In genomic region chr1:17053685-17054410, GRCh38 we compare ENCODE assay signal across 8 cellular contexts. TPM values are rescaled to one million over a fixed set of nuclear protein-coding genes. Genes with fewer than 3 reads are reported as not detected.
DNase-seq lines count a peak whose midpoint lies in the region; ATAC-seq and TF ChIP-seq lines count a peak whose summit lies in the region.

TSS of gene SDHB (minus strand) at chr1:17054032. CDS start at chr1:17054019, 13 bp downstream.

- intact Hi-C loops in esophagus muscularis mucosa (cut with DNase I) = no loop called here

- peaks cover 46% of the 10 kb centered on the region for H3K79me2 ChIP-seq in Karpas-422 (ENCODE audit: low read length)

- DNase-seq in DMS79 treated with DMSO at 0.1 percent for 48 hours (lab: John Stamatoyannopoulos, UW) (peak; percentile 96), Karpas-422 (peak; percentile 99), RKO (ENCODE audit: low spot score) (peak; percentile 95), activated T-helper 1 cell treated with Interleukin-2 at 50 U/mL for 16 hours (ENCODE audit: low read depth) (peak; percentile 99), esophagus muscularis mucosa (ENCODE audit: extremely low spot score) (peak; percentile 99)
- peak; percentile 97 to 98 for DNase-seq in stimulated activated CD8-positive, alpha-beta memory T cell treated with anti-CD3 and anti-CD28 coated beads, Interleukin-7, amount 100 ng/mL, for 4 hours (ENCODE audit: low read depth in 2 of 2)

- H3K4me3 ChIP-seq in Karpas-422 (ENCODE audit: low read length) = peak within 1 kb of the TSS; percentile 77
- peak within 1 kb of the TSS; percentile 54 to 80 (median 74) for H3K4me3 ChIP-seq in esophagus muscularis mucosa
- H3K4me3 ChIP-seq in muscle layer of duodenum (ENCODE audit: low read depth in 1 of 2, low read length in 2 of 2) = peak within 1 kb of the TSS; percentile 95

- ATAC-seq in GM21825 (IDR thresholded peaks at IDR 0.05; ENCODE audit: unreplicated experiment) = peak; percentile 91

- WGBS in esophagus muscularis mucosa = 2% methylated on average over 15 of the region's 44 CpGs

- peaks cover 8% of the 10 kb centered on the region; the same call in 1 of the 2 replicates for H3K36me3 ChIP-seq in Karpas-422 (ENCODE audit: insufficient read depth, low read length)
- H3K36me3 ChIP-seq in esophagus muscularis mucosa = peaks cover 8 to 25% (median 20%) of the 10 kb centered on the region in 4 donors
- H3K36me3 ChIP-seq in muscle layer of duodenum (ENCODE audit: control insufficient read depth in 1 of 2, insufficient read depth in 2 of 2, low read length in 2 of 2) = peaks cover 7 to 10% of the 10 kb centered on the region in 2 donors

- TF ChIP-seq EP300 in esophagus muscularis mucosa (IDR thresholded peaks at IDR 0.05) = no peak

- H3K27me3 ChIP-seq in Karpas-422 (ENCODE audit: low read length) (no peaks in the 10 kb centered on the region), esophagus muscularis mucosa (no peaks in the 10 kb centered on the region), muscle layer of duodenum (ENCODE audit: low read depth, low read length) (no peaks in the 10 kb centered on the region)

- 0 out of 2 replicates have a peak within 1 kb of the TSS, but pooled peaks have one; percentile 13 for H2AFZ ChIP-seq in Karpas-422 (ENCODE audit: low read length)

- H4K20me1 ChIP-seq in Karpas-422 (ENCODE audit: insufficient read depth, low read depth, low read length) = no peaks in the 10 kb centered on the region; the same call in 1 of the 2 replicates

- H3K4me2 ChIP-seq in Karpas-422 (ENCODE audit: low read depth, low read length, poor library complexity, severe bottlenecking) = peak within 1 kb of the TSS; percentile 75

- peak in 1 of 3 experiments; percentile 27 for TF ChIP-seq CTCF in esophagus muscularis mucosa (IDR thresholded peaks at IDR 0.05)

- no peaks in the 10 kb centered on the region for H3K9me2 ChIP-seq in Karpas-422 (replicated peaks; ENCODE audit: insufficient read depth, low read length)

- H3K4me1 ChIP-seq in Karpas-422 (ENCODE audit: low read length) (peaks cover 13% of the 10 kb centered on the region), esophagus muscularis mucosa (peaks cover 16 to 39% (median 31%) of the 10 kb centered on the region in 4 donors), muscle layer of duodenum (ENCODE audit: control insufficient read depth in 1 of 2, insufficient read depth in 2 of 2, low read length in 2 of 2) (peaks cover 11 to 23% of the 10 kb centered on the region in 2 donors)

- TF ChIP-seq POLR2A in esophagus muscularis mucosa (IDR thresholded peaks at IDR 0.05; ENCODE audit: low read depth) = peak; percentile 84

- peak within 1 kb of the TSS; percentile 79 for H3K9ac ChIP-seq in Karpas-422 (ENCODE audit: low read length)

- H3K27ac ChIP-seq in Karpas-422 (ENCODE audit: low read length) (peak within 1 kb of the TSS; percentile 12; the same call in 1 of the 2 replicates), esophagus muscularis mucosa (replicated peaks in 1 of 4) (peak within 1 kb of the TSS; percentile 83 to 90 (median 87)), muscle layer of duodenum (ENCODE audit: low read length) (peak within 1 kb of the TSS; percentile 89)

- H3K9me3 ChIP-seq in Karpas-422 (ENCODE audit: low read length) (no peaks in the 10 kb centered on the region), esophagus muscularis mucosa (no peaks in the 10 kb centered on the region), muscle layer of duodenum (ENCODE audit: control insufficient read depth in 1 of 2, low read length in 2 of 2) (no peaks in the 10 kb centered on the region)

RNA-seq across cellular contexts. Expression of gene SDHB, which starts in this region (rescaled TPM):
- 157 and 172 TPM in 2 replicates for total RNA-seq in Karpas-422 (2014; rRNA removed; shearing (Covaris generic); ENCODE audit: low replicate concordance)
- total RNA-seq in esophagus muscularis mucosa = 100 to 1,000 TPM in 3 of 4 donors, 10 to 100 TPM in 1; 95.4 to 129 (median 120) TPM

Comparison
In these comparisons a context has a peak if more than half of its experiments do, and no peak if none do; other contexts are left out.
1. Peak in every context shown above with its lines: DNase-seq, ATAC-seq, H3K4me3 ChIP-seq and H3K27ac ChIP-seq.
2. H3K27ac ChIP-seq: peak in every context shown above with its lines; median percentile 89 in muscle layer of duodenum; 87 in esophagus muscularis mucosa; 12 in Karpas-422.